14 cellular contexts compared by ENCODE assay signal in the genomic region with DNA sequence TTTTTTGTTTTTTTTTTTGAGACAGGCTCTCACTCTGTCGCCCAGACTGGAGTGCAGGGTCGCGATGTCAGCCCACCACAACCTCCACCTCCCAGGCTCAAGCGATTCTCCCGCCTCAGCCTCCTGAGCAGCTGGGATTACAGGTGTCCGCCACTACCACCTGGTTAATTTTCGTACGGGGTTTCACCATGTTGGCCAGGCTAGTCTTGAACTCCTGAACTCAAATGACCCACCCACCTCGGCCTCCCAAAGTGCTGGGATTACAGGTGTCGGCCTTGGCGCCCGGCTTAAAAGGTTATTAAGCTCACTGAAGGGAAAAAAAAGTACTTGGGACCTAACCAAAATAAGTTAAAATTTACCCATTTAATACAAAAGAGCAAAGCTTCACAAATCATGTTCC. TPM values are rescaled to one million over a fixed set of nuclear protein-coding genes. Genes with fewer than 3 reads are reported as not detected.
DNase-seq lines count a peak whose midpoint lies in the region; ATAC-seq, FAIRE-seq and TF ChIP-seq lines count a peak whose summit lies in the region.
"Had no signal": no experiment of that assay in that cellular context is flagged by ENCODE, and none has a peak within 500 bp of the region (broad histone marks: within the 10 kb centered on the region; RNA-seq: fewer than 3 reads in every experiment).

No MANE protein-coding gene starts in this region.

- H3K9me3 ChIP-seq in A673 (ENCODE audit: low read depth, low read length, poor library complexity, severe bottlenecking), result no peaks in the 10 kb centered on the region
- no peaks in the 10 kb centered on the region; the same call in 1 of the 2 replicates for H3K9me3 ChIP-seq in HAP-1
- no peaks in the 10 kb centered on the region for H3K9me3 ChIP-seq in keratinocyte (ENCODE audit: control insufficient read depth, low read depth, low read length)
- H3K9me3 ChIP-seq: left lung, spleen had no signal

- peaks cover 29% of the 10 kb centered on the region for H3K79me2 ChIP-seq in keratinocyte (ENCODE audit: control insufficient read depth, insufficient read depth, low read length)

- peak overlapping the region; percentile 90 for H3K4me2 ChIP-seq in keratinocyte (ENCODE audit: control insufficient read depth, extremely low read depth, insufficient read depth, low read depth, low read length)

- peaks cover 21% of the 10 kb centered on the region for H3K27me3 Mint-ChIP-seq in activated T-helper 1 cell treated with anti-CD3 and anti-CD28 coated beads, Interleukin-12 subunit alpha, Interleukin-12 subunit beta, Interleukin-2, Interleukin-4 antibody, amounts not matched to agents 30 ng/mL and 10 ng/mL and 1 ng/mL, durations not matched to agents 14 hours and 24 hours and 36 hours (ENCODE audit: insufficient read depth)

- H3K9ac ChIP-seq in keratinocyte (ENCODE audit: control insufficient read depth, extremely low read depth, insufficient read depth, low read length), result peak overlapping the region; percentile 73

- no peaks in the 10 kb centered on the region for H3K9me3 Mint-ChIP-seq in activated T-helper 1 cell treated with anti-CD3 and anti-CD28 coated beads, Interleukin-12 subunit alpha, Interleukin-12 subunit beta, Interleukin-2, Interleukin-4 antibody, amounts not matched to agents 30 ng/mL and 10 ng/mL and 1 ng/mL, durations not matched to agents 14 hours and 24 hours and 36 hours

- peaks cover 8% of the 10 kb centered on the region for H4K20me1 ChIP-seq in keratinocyte (ENCODE audit: control insufficient read depth, extremely low read depth, insufficient read depth, low read length)

- intact Hi-C loops in A673 (cut with micrococcal nuclease; ENCODE audit: unreplicated experiment), result no loop called here
- intact Hi-C loops in activated T-helper 1 cell treated with anti-CD3 and anti-CD28 coated beads, Interleukin-12 subunit alpha, Interleukin-12 subunit beta, Interleukin-2, Interleukin-4 antibody, amounts not matched to agents 30 ng/mL and 10 ng/mL and 1 ng/mL, durations not matched to agents 14 hours and 24 hours and 36 hours (cut with micrococcal nuclease), result loop anchor here (5.0 kb wide), 2 partner anchors 78 to 452 kb away; a partner anchor contains a TSS

- POLR2A ChIA-PET in A673 (lab: Charles Lee; ENCODE audit: low non-redundant PET), result no interaction called here

- H3K4me1 ChIP-seq in A673 (ENCODE audit: insufficient read depth, low read length, poor library complexity, severe bottlenecking) (peaks cover 10% of the 10 kb centered on the region), HAP-1 (peaks cover 15% of the 10 kb centered on the region), keratinocyte (ENCODE audit: control insufficient read depth, extremely low read depth, insufficient read depth, low read length) (peaks cover 28% of the 10 kb centered on the region)

- in situ Hi-C loops in HAP-1 (cut with MboI; ENCODE audit: low sequenced_read_pairs), result no loop called here

- dilution Hi-C loops in keratinocyte (cut with MboI; ENCODE audit: extremely low pct_ligation_motif_present, low sequenced_read_pairs), result no loop called here

- no peak for ATAC-seq in HG02588 (IDR thresholded peaks at IDR 0.05; ENCODE audit: unreplicated experiment)
- ATAC-seq: left lung had no signal

- H3K36me3 ChIP-seq in A673 (ENCODE audit: insufficient read depth, low read length, poor library complexity, severe bottlenecking) (peaks cover 29% of the 10 kb centered on the region), HAP-1 (replicated peaks) (peaks cover 32% of the 10 kb centered on the region), keratinocyte (ENCODE audit: control insufficient read depth in 2 of 2, extremely low read depth in 1 of 2, insufficient read depth in 2 of 2, low read length in 2 of 2) (peaks cover 1 to 16% of the 10 kb centered on the region in 2 experiments)

- no peaks in the 10 kb centered on the region for H3K9me1 ChIP-seq in keratinocyte (ENCODE audit: control insufficient read depth, extremely low read depth, insufficient read depth, low read length)

- CTCF ChIA-PET in A673 (lab: Charles Lee), result no interaction called here

- FAIRE-seq in keratinocyte (lab: Jason Lieb, UNC), result no peak
- FAIRE-seq: D721Med had no signal

- no peaks in the 10 kb centered on the region for H3K27me3 ChIP-seq in A673 (replicated peaks; ENCODE audit: insufficient read depth, low read depth, low read length, poor library complexity)
- no peaks in the 10 kb centered on the region for H3K27me3 ChIP-seq in HAP-1 (ENCODE audit: low read depth)
- no peaks in the 10 kb centered on the region for H3K27me3 ChIP-seq in keratinocyte (ENCODE audit: control insufficient read depth, extremely low read depth, insufficient read depth, low read length)

- no peak for DNase-seq in A673 (ENCODE audit: low spot score)
- DNase-seq in HAP-1 (ENCODE audit: low spot score in 2 of 2), result no peak
- no peak for DNase-seq in activated T-helper 1 cell treated with anti-CD3 and anti-CD28 coated beads, Interleukin-12 subunit alpha, Interleukin-12 subunit beta, Interleukin-2, Interleukin-4 antibody, amounts not matched to agents 30 ng/mL and 10 ng/mL and 1 ng/mL, durations not matched to agents 14 hours and 24 hours and 36 hours (ENCODE audit: low spot score)
- no peak for DNase-seq in keratinocyte (ENCODE audit: low read depth, low spot score)
- no peak for DNase-seq in GM03348 (ENCODE audit: low spot score)
- no peak for DNase-seq in hepatic stellate cell (ENCODE audit: low spot score)
- no peak for DNase-seq in NCI-H1436 treated with DMSO at 0.1 percent for 48 hours (lab: John Stamatoyannopoulos, UW)
- DNase-seq: HCEC 1CT, NCI-H2171, spleen had no signal

- peak overlapping the region; percentile 68 for H3K4me3 Mint-ChIP-seq in activated T-helper 1 cell treated with anti-CD3 and anti-CD28 coated beads, Interleukin-12 subunit alpha, Interleukin-12 subunit beta, Interleukin-2, Interleukin-4 antibody, amounts not matched to agents 30 ng/mL and 10 ng/mL and 1 ng/mL, durations not matched to agents 14 hours and 24 hours and 36 hours

- H3K36me3 Mint-ChIP-seq in activated T-helper 1 cell treated with anti-CD3 and anti-CD28 coated beads, Interleukin-12 subunit alpha, Interleukin-12 subunit beta, Interleukin-2, Interleukin-4 antibody, amounts not matched to agents 30 ng/mL and 10 ng/mL and 1 ng/mL, durations not matched to agents 14 hours and 24 hours and 36 hours (ENCODE audit: low read depth), result peaks cover 12% of the 10 kb centered on the region

- no peak overlapping the region for H2AFZ ChIP-seq in keratinocyte (ENCODE audit: control insufficient read depth, low read length)

- H3K4me3 ChIP-seq in A673 (ENCODE audit: low read depth, low read length, poor library complexity, severe bottlenecking), result peak overlapping the region; percentile 70
- H3K4me3 ChIP-seq in HAP-1, result peak overlapping the region; percentile 51
- H3K4me3 ChIP-seq in keratinocyte (ENCODE audit: control insufficient read depth in 2 of 3, extremely low read depth in 1 of 3, insufficient read depth in 2 of 3, low read depth in 1 of 3, low read length in 3 of 3), result peak overlapping the region in 2 of 3 experiments; percentile 64 to 68

- no peak for TF ChIP-seq CTCF in A673 (conservative IDR thresholded peaks at IDR 0.05; ENCODE audit: low read depth, low read length)
- no peak for TF ChIP-seq CTCF in keratinocyte (optimal IDR thresholded peaks at IDR 0.05 in 1 of 3, IDR thresholded peaks at IDR 0.05 in 1 of 3, conservative IDR thresholded peaks at IDR 0.05 in 1 of 3; ENCODE audit: extremely low read depth in 1 of 3, insufficient read depth in 2 of 3, low read length in 3 of 3)

- H3K27ac Mint-ChIP-seq in activated T-helper 1 cell treated with anti-CD3 and anti-CD28 coated beads, Interleukin-12 subunit alpha, Interleukin-12 subunit beta, Interleukin-2, Interleukin-4 antibody, amounts not matched to agents 30 ng/mL and 10 ng/mL and 1 ng/mL, durations not matched to agents 14 hours and 24 hours and 36 hours, result no peak overlapping the region

- peaks cover 6% of the 10 kb centered on the region for H3K4me1 Mint-ChIP-seq in activated T-helper 1 cell treated with anti-CD3 and anti-CD28 coated beads, Interleukin-12 subunit alpha, Interleukin-12 subunit beta, Interleukin-2, Interleukin-4 antibody, amounts not matched to agents 30 ng/mL and 10 ng/mL and 1 ng/mL, durations not matched to agents 14 hours and 24 hours and 36 hours (ENCODE audit: low read depth)

- no peak overlapping the region for H3K27ac ChIP-seq in A673 (ENCODE audit: low read depth, low read length, poor library complexity, severe bottlenecking)
- peak overlapping the region; percentile 53 for H3K27ac ChIP-seq in keratinocyte (ENCODE audit: control insufficient read depth, insufficient read depth, low read length)
- H3K27ac ChIP-seq: epithelial cell of prostate, left lung, spleen had no signal

- no TSS peak for BruUV-seq in A673 (replicated peaks; lab: Mats Ljungman, UMichigan)

RNA-seq across cellular contexts. Expression of a gene that starts 1.9 kb away (rescaled TPM):
- total RNA-seq in A673 (2021), result 13.9 and 16.1 TPM in 2 replicates
- total RNA-seq in activated T-helper 1 cell treated with anti-CD3 and anti-CD28 coated beads, Interleukin-12 subunit alpha, Interleukin-12 subunit beta, Interleukin-2, Interleukin-4 antibody, amounts not matched to agents 30 ng/mL and 10 ng/mL and 1 ng/mL, durations not matched to agents 14 hours and 24 hours and 36 hours, result 5.7 and 5.8 TPM in 2 replicates
- polyA plus RNA-seq in keratinocyte, result 9.9 to 14.6 TPM (median 14.5 TPM) in 3 replicates
- 17.4 TPM for polyA plus RNA-seq in keratinocyte (2011; ENCODE audit: low read depth)
- polyA plus RNA-seq in keratinocyte (2011; cell fraction: cytosol; rRNA removed), result 10.9 and 13.6 TPM in 2 replicates
- polyA plus RNA-seq in keratinocyte (2011; cell fraction: nucleus; rRNA removed), result 10.4 and 11.7 TPM in 2 replicates
- polyA plus RNA-seq in keratinocyte (2012; ENCODE audit: low replicate concordance), result 9.6 and 10.0 TPM in 2 replicates
- 1.1 to 6.7 TPM (median 5.7 TPM) in 3 replicates for polyA minus RNA-seq in keratinocyte
- 18.0 TPM for polyA minus RNA-seq in keratinocyte (2011; cell fraction: cytosol; rRNA and poly(A)+ RNA removed)
- 2.8 and 4.6 TPM in 2 replicates for polyA minus RNA-seq in keratinocyte (2011; cell fraction: nucleus; rRNA and poly(A)+ RNA removed)

RNA-seq across cellular contexts. Expression of a gene that starts 42.9 kb away (rescaled TPM):
- 8.4 and 11.7 TPM in 2 replicates for total RNA-seq in A673 (2021)
- total RNA-seq in activated T-helper 1 cell treated with anti-CD3 and anti-CD28 coated beads, Interleukin-12 subunit alpha, Interleukin-12 subunit beta, Interleukin-2, Interleukin-4 antibody, amounts not matched to agents 30 ng/mL and 10 ng/mL and 1 ng/mL, durations not matched to agents 14 hours and 24 hours and 36 hours, result not detected in 2 replicates
- polyA plus RNA-seq in keratinocyte, result 2.7 to 4.8 TPM (median 3.6 TPM) in 3 replicates
- 0.36 TPM for polyA plus RNA-seq in keratinocyte (2011; ENCODE audit: low read depth)
- 1.7 and 3.6 TPM in 2 replicates for polyA plus RNA-seq in keratinocyte (2011; cell fraction: cytosol; rRNA removed)
- polyA plus RNA-seq in keratinocyte (2011; cell fraction: nucleus; rRNA removed), result 2.0 and 2.6 TPM in 2 replicates
- 1.5 and 7.3 TPM in 2 replicates for polyA plus RNA-seq in keratinocyte (2012; ENCODE audit: low replicate concordance)
- 0.23 to 0.61 TPM in 2 of 3 replicates, not detected in the other for polyA minus RNA-seq in keratinocyte
- polyA minus RNA-seq in keratinocyte (2011; cell fraction: cytosol; rRNA and poly(A)+ RNA removed), result 5.4 TPM
- polyA minus RNA-seq in keratinocyte (2011; cell fraction: nucleus; rRNA and poly(A)+ RNA removed), result 0.47 and 0.84 TPM in 2 replicates

RNA-seq across cellular contexts. Expression of a gene that starts 55.1 kb away (rescaled TPM):
- total RNA-seq in A673 (2021), result 46.1 and 47.7 TPM in 2 replicates
- 51.2 and 56.4 TPM in 2 replicates for total RNA-seq in activated T-helper 1 cell treated with anti-CD3 and anti-CD28 coated beads, Interleukin-12 subunit alpha, Interleukin-12 subunit beta, Interleukin-2, Interleukin-4 antibody, amounts not matched to agents 30 ng/mL and 10 ng/mL and 1 ng/mL, durations not matched to agents 14 hours and 24 hours and 36 hours
- polyA plus RNA-seq in keratinocyte, result 29.8 to 39.8 TPM (median 31.5 TPM) in 3 replicates
- polyA plus RNA-seq in keratinocyte (2011; ENCODE audit: low read depth), result 12.8 TPM
- 17.3 and 32.5 TPM in 2 replicates for polyA plus RNA-seq in keratinocyte (2011; cell fraction: cytosol; rRNA removed)
- polyA plus RNA-seq in keratinocyte (2011; cell fraction: nucleus; rRNA removed), result 43.7 and 47.3 TPM in 2 replicates
- 10.9 and 37.3 TPM in 2 replicates for polyA plus RNA-seq in keratinocyte (2012; ENCODE audit: low replicate concordance)
- polyA minus RNA-seq in keratinocyte, result 17.8 to 29.0 TPM (median 26.5 TPM) in 3 replicates
- polyA minus RNA-seq in keratinocyte (2011; cell fraction: cytosol; rRNA and poly(A)+ RNA removed), result 44.1 TPM
- polyA minus RNA-seq in keratinocyte (2011; cell fraction: nucleus; rRNA and poly(A)+ RNA removed), result 20.3 and 22.1 TPM in 2 replicates
